Comparison of ENCODE assay signal across 27 cellular contexts in the genomic region with DNA sequence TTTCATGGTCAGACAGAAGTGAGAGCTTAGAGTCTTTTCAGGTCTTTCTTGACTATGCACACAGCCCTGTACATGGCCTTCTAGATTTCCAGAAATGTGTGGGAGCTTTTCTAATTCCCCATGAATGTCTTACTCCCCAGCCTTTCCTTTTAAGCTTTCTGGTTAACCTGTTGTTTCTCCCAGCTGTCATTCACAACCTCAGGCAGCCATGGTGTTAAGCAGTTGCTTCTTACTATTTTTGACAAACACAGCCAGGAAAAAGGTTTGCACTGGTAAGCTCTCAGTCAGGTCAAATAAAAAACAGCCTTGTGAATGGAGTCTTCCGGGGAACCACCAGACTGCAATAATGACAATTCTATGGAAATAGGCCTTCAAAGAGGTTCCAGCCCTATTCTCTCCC.
"Had no signal": no experiment of that assay in that cellular context is flagged by ENCODE, and none has a peak within 500 bp of the region (broad histone marks: within the 10 kb centered on the region; RNA-seq: fewer than 3 reads in every experiment).

No MANE protein-coding gene starts in this region.

- H3K27ac ChIP-seq: neural progenitor cell, ovary, parathyroid adenoma, psoas muscle, skin epidermis, spleen, suprapubic skin, testis, tibial artery, upper lobe of right lung, uterus had no signal

- ATAC-seq: natural killer cell; psoas muscle; right cardiac atrium; sciatic nerve; stimulated activated memory B cell treated with anti-CD40 and anti-IgM and Interleukin-4, amounts not matched to agents 10 μg/mL and 1 μg/mL and 100 μg/mL, for 72 hours; stimulated activated naive CD8-positive, alpha-beta T cell treated with anti-CD3 and anti-CD28 coated beads, Interleukin-15, amount 100 ng/mL, for 72 hours; stimulated activated naive CD8-positive, alpha-beta T cell treated with anti-CD3 and anti-CD28 coated beads, Interleukin-15, Interleukin-2, amounts not matched to agents 100 U/mL and 50 U/mL, for 24 hours; upper lobe of right lung had no signal

- DNase-seq: natural killer cell; occipital lobe; ovary; posterior cingulate gyrus; psoas muscle; right cardiac atrium; spleen; stimulated activated CD4-positive, alpha-beta T cell treated with anti-CD3 and anti-CD28 coated beads, Interleukin-12 subunit alpha, Interleukin-12 subunit beta, amount 100 ng/mL, for 4 hours; stimulated activated CD4-positive, alpha-beta T cell treated with anti-CD3 and anti-CD28 coated beads, Interleukin-1b, Interleukin-23, amount 100 ng/mL, for 48 hours; stimulated activated CD4-positive, alpha-beta T cell treated with anti-CD3 and anti-CD28 coated beads, Interleukin-4, amount 100 ng/mL, for 1 hour; stimulated activated CD4-positive, alpha-beta T cell treated with anti-CD3 and anti-CD28 coated beads, Interleukin-4, amount 100 ng/mL, for 4 hours; stimulated activated CD8-positive, alpha-beta memory T cell treated with anti-CD3 and anti-CD28 coated beads, Interleukin-4, amount 100 ng/mL, for 48 hours; stimulated activated naive CD4-positive, alpha-beta T cell; stimulated activated naive CD8-positive, alpha-beta T cell treated with anti-CD3 and anti-CD28 coated beads, Interleukin-15, amount 100 ng/mL, for 72 hours; stimulated activated naive CD8-positive, alpha-beta T cell treated with anti-CD3 and anti-CD28 coated beads, Interleukin-15, Interleukin-2, amounts not matched to agents 100 U/mL and 50 U/mL, for 24 hours; substantia nigra; testis; tibial artery; transverse colon; upper lobe of right lung; uterus had no signal
